ENCODE assay signal across 2 cellular contexts in the genomic region with DNA sequence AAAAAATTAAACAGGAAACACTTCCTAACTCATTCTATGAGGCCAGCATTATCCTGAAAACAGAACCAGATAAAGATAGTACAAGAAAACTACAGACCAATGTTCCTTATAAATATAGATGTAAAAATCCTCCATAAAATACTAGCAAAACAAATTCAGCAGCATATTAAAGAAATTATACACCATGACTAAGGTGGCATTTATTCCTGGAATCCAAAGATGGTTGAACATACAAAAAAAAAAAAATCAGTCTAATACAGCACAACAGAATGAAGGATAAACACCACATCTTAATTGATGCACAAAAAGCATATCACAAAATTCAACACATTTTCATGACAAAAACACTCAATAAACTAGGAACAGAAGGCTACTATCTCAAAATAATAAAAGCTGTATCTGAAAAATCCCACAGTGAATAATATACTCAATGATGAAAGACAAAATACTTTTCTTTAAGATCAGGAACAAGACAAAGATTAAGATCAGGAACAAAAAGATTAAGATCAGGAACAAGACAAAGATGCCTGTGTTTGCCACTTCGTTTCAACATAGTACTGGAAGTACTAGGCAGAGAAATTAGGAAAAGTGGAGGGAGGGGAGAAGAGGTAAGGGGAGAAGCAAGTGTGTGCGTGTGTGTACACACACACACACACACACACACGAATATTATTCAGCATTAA.
TF ChIP-seq lines count a peak whose summit lies in the region.

No MANE protein-coding gene starts in this region.

TF ChIP-seq in SK-N-SH, 30 proteins besides CTCF, POLR2A, EP300 and RAD21 (continued from another document):
- TF ChIP-seq, protein P1, sequence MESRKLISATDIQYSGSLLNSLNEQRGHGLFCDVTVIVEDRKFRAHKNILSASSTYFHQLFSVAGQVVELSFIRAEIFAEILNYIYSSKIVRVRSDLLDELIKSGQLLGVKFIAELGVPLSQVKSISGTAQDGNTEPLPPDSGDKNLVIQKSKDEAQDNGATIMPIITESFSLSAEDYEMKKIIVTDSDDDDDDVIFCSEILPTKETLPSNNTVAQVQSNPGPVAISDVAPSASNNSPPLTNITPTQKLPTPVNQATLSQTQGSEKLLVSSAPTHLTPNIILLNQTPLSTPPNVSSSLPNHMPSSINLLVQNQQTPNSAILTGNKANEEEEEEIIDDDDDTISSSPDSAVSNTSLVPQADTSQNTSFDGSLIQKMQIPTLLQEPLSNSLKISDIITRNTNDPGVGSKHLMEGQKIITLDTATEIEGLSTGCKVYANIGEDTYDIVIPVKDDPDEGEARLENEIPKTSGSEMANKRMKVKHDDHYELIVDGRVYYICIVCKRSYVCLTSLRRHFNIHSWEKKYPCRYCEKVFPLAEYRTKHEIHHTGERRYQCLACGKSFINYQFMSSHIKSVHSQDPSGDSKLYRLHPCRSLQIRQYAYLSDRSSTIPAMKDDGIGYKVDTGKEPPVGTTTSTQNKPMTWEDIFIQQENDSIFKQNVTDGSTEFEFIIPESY (IDR thresholded peaks at IDR 0.05; ENCODE audit: borderline replicate concordance, low read depth) = no peak

TF ChIP-seq in SK-N-SH treated with all-trans-retinoic acid at 6 μM for 48 hours, 23 proteins besides CTCF, POLR2A, EP300 and RAD21 (continued from another document):
- TF ChIP-seq ESRRG (CRISPR knock-in tag; IDR thresholded peaks at IDR 0.05) = no peak
- TF ChIP-seq ZC3H10 (CRISPR knock-in tag; IDR thresholded peaks at IDR 0.05) = no peak
- no peak for TF ChIP-seq SNAI2 (CRISPR knock-in tag; IDR thresholded peaks at IDR 0.05)
TF ChIP-seq in SK-N-SH treated with all-trans-retinoic acid at 6 μM for 48 hours: peak in this region for 0.
